32 cellular contexts compared by ENCODE assay signal in the genomic region with DNA sequence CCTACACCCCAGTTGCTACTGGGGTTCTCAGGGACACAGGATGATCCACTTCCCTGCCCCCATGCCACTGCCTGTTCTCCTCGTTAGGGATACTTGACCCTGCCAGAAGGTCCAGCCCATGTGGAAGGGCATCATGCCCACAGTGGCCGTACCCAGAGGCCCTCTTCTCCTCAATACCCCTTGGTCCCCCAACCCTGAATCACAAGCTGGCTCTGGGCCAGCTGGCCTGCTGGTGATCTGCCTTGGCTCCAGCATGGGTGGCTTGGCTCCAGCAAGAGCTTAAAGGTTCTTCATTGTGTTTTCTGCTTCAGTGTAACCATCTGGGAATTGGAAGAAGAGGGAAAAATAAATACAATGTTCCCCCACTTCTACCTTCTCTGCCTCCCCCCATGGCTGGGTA. TPM values are rescaled to one million over a fixed set of nuclear protein-coding genes. Genes with fewer than 3 reads are reported as not detected.
"Had no signal": no experiment of that assay in that cellular context is flagged by ENCODE, and none has a peak within 500 bp of the region (broad histone marks: within the 10 kb centered on the region; RNA-seq: fewer than 3 reads in every experiment).

No MANE protein-coding gene starts in this region.

- ATAC-seq: foreskin keratinocyte; gastroesophageal sphincter; heart left ventricle; left lobe of liver; naive thymus-derived CD8-positive, alpha-beta T cell; sciatic nerve; stimulated activated naive CD8-positive, alpha-beta T cell treated with anti-CD3 and anti-CD28 coated beads, Interleukin-15, amount 100 ng/mL, for 72 hours had no signal

- H3K27ac ChIP-seq: esophagus muscularis mucosa, foreskin keratinocyte, gastroesophageal sphincter, heart left ventricle, hepatocyte, prostate gland, right atrium auricular region, suprapubic skin, transverse colon, vagina had no signal

- H2AFZ ChIP-seq: hepatocyte had no signal

- H3K9me3 ChIP-seq: esophagus muscularis mucosa, gastroesophageal sphincter, heart left ventricle, prostate gland, right atrium auricular region, suprapubic skin, transverse colon, vagina had no signal

- H3K4me1 ChIP-seq: esophagus muscularis mucosa, foreskin keratinocyte, gastroesophageal sphincter, heart left ventricle, prostate gland, right atrium auricular region, suprapubic skin, transverse colon, vagina had no signal

- H3K4me2 ChIP-seq: hepatocyte, smooth muscle cell had no signal

- H3K36me3 ChIP-seq: esophagus muscularis mucosa, gastroesophageal sphincter, heart left ventricle, prostate gland, right atrium auricular region, suprapubic skin, transverse colon, vagina had no signal

- DNase-seq: dermis blood vessel endothelial cell; effector memory CD4-positive, alpha-beta T cell; foreskin keratinocyte; heart left ventricle; kidney; mesenchymal stem cell; naive thymus-derived CD8-positive, alpha-beta T cell; nephron progenitor cell; nucleus accumbens; stimulated activated CD4-positive, alpha-beta T cell treated with anti-CD3 and anti-CD28 coated beads, Interleukin-12 subunit alpha, Interleukin-12 subunit beta, amount 100 ng/mL, for 4 hours; stimulated activated CD4-positive, alpha-beta T cell treated with anti-CD3 and anti-CD28 coated beads, Interleukin-1b, Interleukin-23, amount 100 ng/mL, for 48 hours; stimulated activated CD4-positive, alpha-beta T cell treated with anti-CD3 and anti-CD28 coated beads, Interleukin-4, amount 100 ng/mL, for 1 hour; stimulated activated CD8-positive, alpha-beta memory T cell treated with anti-CD3 and anti-CD28 coated beads, Interleukin-4, amount 100 ng/mL, for 48 hours; stimulated activated naive CD4-positive, alpha-beta T cell; stimulated activated naive CD8-positive, alpha-beta T cell treated with anti-CD3 and anti-CD28 coated beads, Interleukin-15, amount 100 ng/mL, for 72 hours; transverse colon had no signal

- H3K4me3 ChIP-seq: esophagus muscularis mucosa, gastroesophageal sphincter, heart left ventricle, hepatocyte, prostate gland, right atrium auricular region, smooth muscle cell, suprapubic skin, transverse colon, vagina had no signal

- H3K27me3 ChIP-seq: hepatocyte, right atrium auricular region, suprapubic skin, transverse colon, vagina had no signal

RNA-seq across cellular contexts. Expression of a gene that starts 11.1 kb away (rescaled TPM):
- total RNA-seq: endothelial cell of umbilical vein, epithelial cell of proximal tubule, fibroblast of lung, foreskin keratinocyte, hepatocyte, left lobe of liver, lung microvascular endothelial cell, myocyte, osteocyte had no signal
- polyA plus RNA-seq: endothelial cell of umbilical vein, fibroblast of lung had no signal
